32 cellular contexts compared by ENCODE assay signal in genomic region chr14:74794947-74795346, GRCh38.
"Had no signal": no experiment of that assay in that cellular context is flagged by ENCODE, and none has a peak within 500 bp of the region (broad histone marks: within the 10 kb centered on the region; RNA-seq: fewer than 3 reads in every experiment).

No MANE protein-coding gene starts in this region.

- H3K4me3 ChIP-seq: esophagus squamous epithelium, left lung, lower lobe of right lung, ovary, sigmoid colon, stomach, thyroid gland, upper lobe of left lung, vagina had no signal

- FAIRE-seq: bronchial epithelial cell, islet of Langerhans, small intestine had no signal

- H3K27me3 Mint-ChIP-seq: activated CD4-positive, alpha-beta memory T cell treated with anti-CD3 and anti-CD28 coated beads, Interleukin-2, amount 10 ng/mL, durations not matched to agents 7 days and 5 days; activated CD4-positive, alpha-beta T cell treated with anti-CD3 and anti-CD28 coated beads, Interleukin-2, amount 10 ng/mL, durations not matched to agents 7 days and 5 days; central memory CD8-positive, alpha-beta T cell; dendritic cell treated with granulocyte-macrophage colony-stimulating factor and Interleukin-4, amounts not matched to agents 40 ng/mL and 50 ng/mL, for 4 days; progenitor cell of endocrine pancreas; stimulated activated naive B cell treated with anti-CD40 and anti-IgM and Interleukin-4, amounts not matched to agents 10 μg/mL and 1 μg/mL and 100 μg/mL, for 72 hours had no signal

- H3K36me3 ChIP-seq: ovary had no signal

- H3K27ac ChIP-seq: esophagus squamous epithelium, left lung, lower lobe of right lung, neutrophil, ovary, sigmoid colon, stomach, vagina had no signal

- H3K4me3 Mint-ChIP-seq: activated CD4-positive, alpha-beta memory T cell treated with anti-CD3 and anti-CD28 coated beads, Interleukin-2, amount 10 ng/mL, durations not matched to agents 7 days and 5 days; activated CD4-positive, alpha-beta T cell treated with anti-CD3 and anti-CD28 coated beads, Interleukin-2, amount 10 ng/mL, durations not matched to agents 7 days and 5 days; activated T-cell treated with anti-CD3 and anti-CD28 coated beads, Interleukin-2, amount 50 U/mL, for 4 hours; central memory CD8-positive, alpha-beta T cell; dendritic cell treated with granulocyte-macrophage colony-stimulating factor and Interleukin-4, amounts not matched to agents 40 ng/mL and 50 ng/mL, for 4 days; nephron progenitor cell; stimulated activated naive B cell treated with anti-CD40 and anti-IgM and Interleukin-4, amounts not matched to agents 10 μg/mL and 1 μg/mL and 100 μg/mL, for 72 hours had no signal

- H3K9me3 Mint-ChIP-seq: activated CD4-positive, alpha-beta memory T cell treated with anti-CD3 and anti-CD28 coated beads, Interleukin-2, amount 10 ng/mL, durations not matched to agents 7 days and 5 days; central memory CD8-positive, alpha-beta T cell; dendritic cell treated with granulocyte-macrophage colony-stimulating factor and Interleukin-4, amounts not matched to agents 40 ng/mL and 50 ng/mL, for 4 days; nephron progenitor cell had no signal

- DNase-seq: activated CD4-positive, alpha-beta memory T cell treated with anti-CD3 and anti-CD28 coated beads, Interleukin-2, amount 10 ng/mL, durations not matched to agents 7 days and 5 days; activated CD4-positive, alpha-beta T cell treated with anti-CD3 and anti-CD28 coated beads for 1 hour; activated CD4-positive, alpha-beta T cell treated with anti-CD3 and anti-CD28 coated beads, Interleukin-2, amount 10 ng/mL, durations not matched to agents 7 days and 5 days; activated CD8-positive, alpha-beta memory T cell treated with anti-CD3 and anti-CD28 coated beads, Interleukin-2, amount 50 U/mL, for 48 hours; activated naive CD4-positive, alpha-beta T cell; activated T-cell treated with anti-CD3 and anti-CD28 coated beads, Interleukin-2, amount 50 U/mL, for 4 hours; amygdala; esophagus squamous epithelium; foreskin melanocyte; left lung; lower lobe of right lung; mesenchymal stem cell; nephron progenitor cell; ovary; retina; sigmoid colon; small intestine; stimulated activated CD4-positive, alpha-beta T cell treated with anti-CD3 and anti-CD28 coated beads, Interleukin-1b, Interleukin-23, amount 100 ng/mL, for 48 hours; stimulated activated CD4-positive, alpha-beta T cell treated with anti-CD3 and anti-CD28 coated beads, Interleukin-4, amount 100 ng/mL, for 4 hours; stimulated activated CD8-positive, alpha-beta memory T cell treated with anti-CD3 and anti-CD28 coated beads, Interleukin-4, amount 100 ng/mL, for 48 hours; stimulated activated naive B cell treated with anti-CD40 and anti-IgM and Interleukin-4, amounts not matched to agents 10 μg/mL and 1 μg/mL and 100 μg/mL, for 72 hours; stomach; T-helper 9 cell; thyroid gland; upper lobe of left lung had no signal

- H3K9me3 ChIP-seq: esophagus squamous epithelium, left lung, lower lobe of right lung, neutrophil, sigmoid colon, stomach, thyroid gland, upper lobe of left lung, vagina had no signal

- H3K27me3 ChIP-seq: esophagus squamous epithelium, left lung, neutrophil, ovary, sigmoid colon, stomach, thyroid gland, upper lobe of left lung, vagina had no signal

- H3K27ac Mint-ChIP-seq: activated CD4-positive, alpha-beta memory T cell treated with anti-CD3 and anti-CD28 coated beads, Interleukin-2, amount 10 ng/mL, durations not matched to agents 7 days and 5 days; dendritic cell treated with granulocyte-macrophage colony-stimulating factor and Interleukin-4, amounts not matched to agents 40 ng/mL and 50 ng/mL, for 4 days had no signal

- ATAC-seq: activated T-cell treated with anti-CD3 and anti-CD28 coated beads, Interleukin-2, amount 50 U/mL, for 4 hours; left lung; lower lobe of right lung; stimulated activated naive B cell treated with anti-CD40 and anti-IgM and Interleukin-4, amounts not matched to agents 10 μg/mL and 1 μg/mL and 100 μg/mL, for 72 hours had no signal
